Comparison of ENCODE assay signal across 1 cellular context in the genomic region with DNA sequence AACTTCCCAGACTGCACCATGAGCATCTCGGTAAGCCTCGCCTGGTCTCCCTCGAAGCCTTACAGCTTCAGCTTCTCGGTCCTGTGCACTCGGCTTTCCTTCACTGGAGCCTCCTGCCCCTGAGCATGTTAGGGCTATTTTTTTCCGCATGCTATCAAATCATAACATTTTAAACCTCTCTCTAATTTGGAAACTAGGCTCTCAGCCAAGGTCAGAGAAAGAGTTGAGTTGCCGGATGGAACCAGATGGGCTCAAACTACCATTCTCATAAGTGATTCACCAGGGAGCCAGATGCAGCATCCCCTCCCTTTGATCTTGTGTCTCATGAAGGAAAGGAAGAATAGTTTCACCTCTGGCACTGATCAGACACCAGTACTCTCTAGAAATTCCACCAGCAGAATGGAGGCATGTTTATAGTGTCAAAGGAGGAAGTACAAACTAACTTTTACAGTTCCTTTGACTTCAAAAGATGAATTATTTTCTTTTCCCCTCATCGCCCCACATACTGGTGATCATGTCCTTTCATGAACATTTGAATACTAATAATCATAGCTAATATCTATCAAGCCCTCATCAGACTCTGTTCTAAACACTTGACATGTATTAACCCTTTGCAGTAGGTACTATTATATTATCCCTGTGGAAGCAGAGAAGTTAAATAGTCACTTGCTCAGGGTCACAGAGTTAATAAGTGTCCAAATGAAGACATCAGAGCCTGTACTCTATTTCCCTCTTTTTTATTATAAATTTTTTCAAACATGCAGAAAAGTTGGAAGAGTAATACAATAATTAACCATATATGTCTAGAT.
TF ChIP-seq lines count a peak whose summit lies in the region.

No MANE protein-coding gene starts in this region.

TF ChIP-seq in HepG2, 621 proteins besides CTCF, POLR2A, EP300 and RAD21 (continued from another document and continues in another):
- TF ChIP-seq HNF1B (CRISPR knock-in tag; IDR thresholded peaks at IDR 0.05) (peak; percentile 55), ZNF430 (CRISPR knock-in tag; IDR thresholded peaks at IDR 0.05) (no peak), EEA1 (CRISPR knock-in tag; IDR thresholded peaks at IDR 0.05; ENCODE audit: borderline replicate concordance) (no peak), SAFB2 (CRISPR knock-in tag; IDR thresholded peaks at IDR 0.05; ENCODE audit: borderline replicate concordance, low read depth) (no peak), ETV6 (CRISPR knock-in tag; conservative IDR thresholded peaks at IDR 0.05) (no peak), HOMEZ (CRISPR knock-in tag; IDR thresholded peaks at IDR 0.05; ENCODE audit: low read depth) (peak; percentile 58), SSRP1 (CRISPR knock-in tag; IDR thresholded peaks at IDR 0.05) (0 out of 2 replicates have a peak, but pooled peaks have one; percentile 66), FOXM1 (CRISPR knock-in tag; IDR thresholded peaks at IDR 0.05) (no peak), HDAC1 (CRISPR knock-in tag; IDR thresholded peaks at IDR 0.05) (0 out of 2 replicates have a peak, but pooled peaks have one; percentile 11), GPN1 (CRISPR knock-in tag; IDR thresholded peaks at IDR 0.05; ENCODE audit: borderline replicate concordance) (no peak), E2F1 (CRISPR knock-in tag; IDR thresholded peaks at IDR 0.05) (0 out of 2 replicates have a peak, but pooled peaks have one; percentile 47), TARDBP (CRISPR knock-in tag; IDR thresholded peaks at IDR 0.05) (no peak), ZBTB1 (CRISPR knock-in tag; IDR thresholded peaks at IDR 0.05; ENCODE audit: borderline replicate concordance) (no peak), HNF4A (CRISPR knock-in tag; IDR thresholded peaks at IDR 0.05) (0 out of 2 replicates have a peak, but pooled peaks have one; percentile 1), NKX3-1 (CRISPR knock-in tag; IDR thresholded peaks at IDR 0.05) (0 out of 2 replicates have a peak, but pooled peaks have one; percentile 12), TEAD3 (CRISPR knock-in tag; optimal IDR thresholded peaks at IDR 0.05; ENCODE audit: borderline replicate concordance) (peak; percentile 43), ELF3 (CRISPR knock-in tag; IDR thresholded peaks at IDR 0.05) (peak; percentile 87), JUNB (CRISPR knock-in tag; IDR thresholded peaks at IDR 0.05; ENCODE audit: borderline replicate concordance) (no peak), HDAC2 (CRISPR knock-in tag; IDR thresholded peaks at IDR 0.05) (0 out of 2 replicates have a peak, but pooled peaks have one; percentile 14), ARID3A (IDR thresholded peaks at IDR 0.05; ENCODE audit: low read depth, low read length) (peak; percentile 63; the same call in 1 of the 2 replicates), NRL (CRISPR knock-in tag; IDR thresholded peaks at IDR 0.05; ENCODE audit: borderline replicate concordance) (no peak)
- TF ChIP-seq, protein P1, sequence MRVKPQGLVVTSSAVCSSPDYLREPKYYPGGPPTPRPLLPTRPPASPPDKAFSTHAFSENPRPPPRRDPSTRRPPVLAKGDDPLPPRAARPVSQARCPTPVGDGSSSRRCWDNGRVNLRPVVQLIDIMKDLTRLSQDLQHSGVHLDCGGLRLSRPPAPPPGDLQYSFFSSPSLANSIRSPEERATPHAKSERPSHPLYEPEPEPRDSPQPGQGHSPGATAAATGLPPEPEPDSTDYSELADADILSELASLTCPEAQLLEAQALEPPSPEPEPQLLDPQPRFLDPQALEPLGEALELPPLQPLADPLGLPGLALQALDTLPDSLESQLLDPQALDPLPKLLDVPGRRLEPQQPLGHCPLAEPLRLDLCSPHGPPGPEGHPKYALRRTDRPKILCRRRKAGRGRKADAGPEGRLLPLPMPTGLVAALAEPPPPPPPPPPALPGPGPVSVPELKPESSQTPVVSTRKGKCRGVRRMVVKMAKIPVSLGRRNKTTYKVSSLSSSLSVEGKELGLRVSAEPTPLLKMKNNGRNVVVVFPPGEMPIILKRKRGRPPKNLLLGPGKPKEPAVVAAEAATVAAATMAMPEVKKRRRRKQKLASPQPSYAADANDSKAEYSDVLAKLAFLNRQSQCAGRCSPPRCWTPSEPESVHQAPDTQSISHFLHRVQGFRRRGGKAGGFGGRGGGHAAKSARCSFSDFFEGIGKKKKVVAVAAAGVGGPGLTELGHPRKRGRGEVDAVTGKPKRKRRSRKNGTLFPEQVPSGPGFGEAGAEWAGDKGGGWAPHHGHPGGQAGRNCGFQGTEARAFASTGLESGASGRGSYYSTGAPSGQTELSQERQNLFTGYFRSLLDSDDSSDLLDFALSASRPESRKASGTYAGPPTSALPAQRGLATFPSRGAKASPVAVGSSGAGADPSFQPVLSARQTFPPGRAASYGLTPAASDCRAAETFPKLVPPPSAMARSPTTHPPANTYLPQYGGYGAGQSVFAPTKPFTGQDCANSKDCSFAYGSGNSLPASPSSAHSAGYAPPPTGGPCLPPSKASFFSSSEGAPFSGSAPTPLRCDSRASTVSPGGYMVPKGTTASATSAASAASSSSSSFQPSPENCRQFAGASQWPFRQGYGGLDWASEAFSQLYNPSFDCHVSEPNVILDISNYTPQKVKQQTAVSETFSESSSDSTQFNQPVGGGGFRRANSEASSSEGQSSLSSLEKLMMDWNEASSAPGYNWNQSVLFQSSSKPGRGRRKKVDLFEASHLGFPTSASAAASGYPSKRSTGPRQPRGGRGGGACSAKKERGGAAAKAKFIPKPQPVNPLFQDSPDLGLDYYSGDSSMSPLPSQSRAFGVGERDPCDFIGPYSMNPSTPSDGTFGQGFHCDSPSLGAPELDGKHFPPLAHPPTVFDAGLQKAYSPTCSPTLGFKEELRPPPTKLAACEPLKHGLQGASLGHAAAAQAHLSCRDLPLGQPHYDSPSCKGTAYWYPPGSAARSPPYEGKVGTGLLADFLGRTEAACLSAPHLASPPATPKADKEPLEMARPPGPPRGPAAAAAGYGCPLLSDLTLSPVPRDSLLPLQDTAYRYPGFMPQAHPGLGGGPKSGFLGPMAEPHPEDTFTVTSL (CRISPR knock-in tag; IDR thresholded peaks at IDR 0.05; ENCODE audit: borderline replicate concordance): peak; percentile 52; the same call in 1 of the 2 replicates
- TF ChIP-seq, protein P2, sequence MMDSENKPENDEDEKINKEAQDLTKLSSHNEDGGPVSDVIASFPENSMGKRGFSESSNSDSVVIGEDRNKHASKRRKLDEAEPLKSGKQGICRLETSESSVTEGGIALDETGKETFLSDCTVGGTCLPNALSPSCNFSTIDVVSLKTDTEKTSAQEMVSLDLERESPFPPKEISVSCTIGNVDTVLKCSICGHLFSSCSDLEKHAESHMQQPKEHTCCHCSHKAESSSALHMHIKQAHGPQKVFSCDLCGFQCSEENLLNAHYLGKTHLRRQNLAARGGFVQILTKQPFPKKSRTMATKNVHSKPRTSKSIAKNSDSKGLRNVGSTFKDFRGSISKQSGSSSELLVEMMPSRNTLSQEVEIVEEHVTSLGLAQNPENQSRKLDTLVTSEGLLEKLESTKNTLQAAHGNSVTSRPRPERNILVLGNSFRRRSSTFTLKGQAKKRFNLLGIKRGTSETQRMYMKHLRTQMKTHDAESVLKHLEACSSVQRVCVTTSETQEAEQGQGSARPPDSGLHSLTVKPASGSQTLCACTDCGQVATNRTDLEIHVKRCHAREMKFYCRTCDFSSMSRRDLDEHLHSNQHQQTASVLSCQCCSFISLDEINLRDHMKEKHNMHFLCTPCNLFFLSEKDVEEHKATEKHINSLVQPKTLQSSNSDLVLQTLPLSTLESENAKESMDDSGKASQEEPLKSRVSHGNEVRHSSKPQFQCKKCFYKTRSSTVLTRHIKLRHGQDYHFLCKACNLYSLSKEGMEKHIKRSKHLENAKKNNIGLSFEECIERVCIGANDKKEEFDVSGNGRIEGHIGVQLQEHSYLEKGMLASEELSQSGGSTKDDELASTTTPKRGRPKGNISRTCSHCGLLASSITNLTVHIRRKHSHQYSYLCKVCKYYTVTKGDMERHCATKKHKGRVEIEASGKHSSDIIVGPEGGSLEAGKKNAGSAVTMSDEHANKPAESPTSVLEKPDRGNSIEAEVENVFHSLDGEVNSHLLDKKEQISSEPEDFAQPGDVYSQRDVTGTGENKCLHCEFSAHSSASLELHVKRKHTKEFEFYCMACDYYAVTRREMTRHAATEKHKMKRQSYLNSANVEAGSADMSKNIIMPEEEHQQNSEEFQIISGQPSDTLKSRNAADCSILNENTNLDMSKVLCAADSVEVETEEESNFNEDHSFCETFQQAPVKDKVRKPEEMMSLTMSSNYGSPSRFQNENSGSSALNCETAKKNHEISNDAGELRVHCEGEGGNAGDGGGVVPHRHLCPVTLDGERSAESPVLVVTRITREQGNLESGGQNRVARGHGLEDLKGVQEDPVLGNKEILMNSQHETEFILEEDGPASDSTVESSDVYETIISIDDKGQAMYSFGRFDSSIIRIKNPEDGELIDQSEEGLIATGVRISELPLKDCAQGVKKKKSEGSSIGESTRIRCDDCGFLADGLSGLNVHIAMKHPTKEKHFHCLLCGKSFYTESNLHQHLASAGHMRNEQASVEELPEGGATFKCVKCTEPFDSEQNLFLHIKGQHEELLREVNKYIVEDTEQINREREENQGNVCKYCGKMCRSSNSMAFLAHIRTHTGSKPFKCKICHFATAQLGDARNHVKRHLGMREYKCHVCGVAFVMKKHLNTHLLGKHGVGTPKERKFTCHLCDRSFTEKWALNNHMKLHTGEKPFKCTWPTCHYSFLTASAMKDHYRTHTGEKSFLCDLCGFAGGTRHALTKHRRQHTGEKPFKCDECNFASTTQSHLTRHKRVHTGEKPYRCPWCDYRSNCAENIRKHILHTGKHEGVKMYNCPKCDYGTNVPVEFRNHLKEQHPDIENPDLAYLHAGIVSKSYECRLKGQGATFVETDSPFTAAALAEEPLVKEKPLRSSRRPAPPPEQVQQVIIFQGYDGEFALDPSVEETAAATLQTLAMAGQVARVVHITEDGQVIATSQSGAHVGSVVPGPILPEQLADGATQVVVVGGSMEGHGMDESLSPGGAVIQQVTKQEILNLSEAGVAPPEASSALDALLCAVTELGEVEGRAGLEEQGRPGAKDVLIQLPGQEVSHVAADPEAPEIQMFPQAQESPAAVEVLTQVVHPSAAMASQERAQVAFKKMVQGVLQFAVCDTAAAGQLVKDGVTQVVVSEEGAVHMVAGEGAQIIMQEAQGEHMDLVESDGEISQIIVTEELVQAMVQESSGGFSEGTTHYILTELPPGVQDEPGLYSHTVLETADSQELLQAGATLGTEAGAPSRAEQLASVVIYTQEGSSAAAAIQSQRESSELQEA (CRISPR knock-in tag; IDR thresholded peaks at IDR 0.05; ENCODE audit: not compliant biosample characterization): no peak
- TF ChIP-seq, protein P3, sequence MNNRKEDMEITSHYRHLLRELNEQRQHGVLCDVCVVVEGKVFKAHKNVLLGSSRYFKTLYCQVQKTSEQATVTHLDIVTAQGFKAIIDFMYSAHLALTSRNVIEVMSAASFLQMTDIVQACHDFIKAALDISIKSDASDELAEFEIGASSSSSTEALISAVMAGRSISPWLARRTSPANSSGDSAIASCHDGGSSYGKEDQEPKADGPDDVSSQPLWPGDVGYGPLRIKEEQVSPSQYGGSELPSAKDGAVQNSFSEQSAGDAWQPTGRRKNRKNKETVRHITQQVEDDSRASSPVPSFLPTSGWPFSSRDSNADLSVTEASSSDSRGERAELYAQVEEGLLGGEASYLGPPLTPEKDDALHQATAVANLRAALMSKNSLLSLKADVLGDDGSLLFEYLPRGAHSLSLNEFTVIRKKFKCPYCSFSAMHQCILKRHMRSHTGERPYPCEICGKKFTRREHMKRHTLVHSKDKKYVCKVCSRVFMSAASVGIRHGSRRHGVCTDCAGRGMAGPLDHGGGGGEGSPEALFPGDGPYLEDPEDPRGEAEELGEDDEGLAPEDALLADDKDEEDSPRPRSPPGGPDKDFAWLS (CRISPR knock-in tag; IDR thresholded peaks at IDR 0.05; ENCODE audit: borderline replicate concordance): no peak
